36 cellular contexts compared by ENCODE assay signal in genomic region chr5:3481175-3481574, GRCh38.
"Had no signal": no experiment of that assay in that cellular context is flagged by ENCODE, and none has a peak within 500 bp of the region (broad histone marks: within the 10 kb centered on the region; RNA-seq: fewer than 3 reads in every experiment).

No MANE protein-coding gene starts in this region.

- H3K4me1 Mint-ChIP-seq: activated CD4-positive, alpha-beta T cell treated with anti-CD3 and anti-CD28 coated beads for 36 hours; activated CD4-positive, alpha-beta T cell treated with anti-CD3 and anti-CD28 coated beads, Interleukin-2, amount 10 ng/mL, durations not matched to agents 24 days and 14 days; activated CD8-positive, alpha-beta memory T cell treated with anti-CD3 and anti-CD28 coated beads, Interleukin-2, amount 10 ng/mL, durations not matched to agents 7 days and 5 days; activated naive CD4-positive, alpha-beta T cell treated with anti-CD3 and anti-CD28 coated beads, Interleukin-2, amount 50 U/mL, for 24 hours; activated naive CD8-positive, alpha-beta T cell treated with anti-CD3 and anti-CD28 coated beads for 36 hours; activated naive CD8-positive, alpha-beta T cell treated with anti-CD3 and anti-CD28 coated beads, Interleukin-2, amount 50 U/mL, for 24 hours; T-helper 17 cell had no signal

- H3K27me3 Mint-ChIP-seq: activated CD4-positive, alpha-beta memory T cell treated with anti-CD3 and anti-CD28 coated beads for 36 hours; activated CD4-positive, alpha-beta T cell treated with anti-CD3 and anti-CD28 coated beads for 36 hours; activated CD4-positive, alpha-beta T cell treated with anti-CD3 and anti-CD28 coated beads, Interleukin-2, amount 10 ng/mL, durations not matched to agents 24 days and 14 days; activated CD8-positive, alpha-beta memory T cell treated with anti-CD3 and anti-CD28 coated beads, Interleukin-2, amount 10 ng/mL, durations not matched to agents 7 days and 5 days; activated naive CD4-positive, alpha-beta T cell treated with anti-CD3 and anti-CD28 coated beads, Interleukin-2, amount 50 U/mL, for 24 hours; activated naive CD8-positive, alpha-beta T cell treated with anti-CD3 and anti-CD28 coated beads for 36 hours; activated naive CD8-positive, alpha-beta T cell treated with anti-CD3 and anti-CD28 coated beads, Interleukin-2, amount 50 U/mL, for 24 hours; dendritic cell treated with granulocyte-macrophage colony-stimulating factor and Interleukin-4, amounts not matched to agents 40 ng/mL and 50 ng/mL, for 4 days; T-helper 17 cell had no signal

- H3K9me3 ChIP-seq: adrenal gland, body of pancreas, colonic mucosa, esophagus muscularis mucosa, gastrocnemius medialis had no signal

- ATAC-seq: activated CD4-positive, alpha-beta T cell treated with anti-CD3 and anti-CD28 coated beads for 36 hours; activated CD8-positive, alpha-beta memory T cell treated with anti-CD3 and anti-CD28 coated beads, Interleukin-2, amount 10 ng/mL, durations not matched to agents 7 days and 5 days; activated CD8-positive, alpha-beta T cell treated with anti-CD3 and anti-CD28 coated beads, Interleukin-2, amount 10 ng/mL, durations not matched to agents 7 days and 5 days; activated naive CD8-positive, alpha-beta T cell treated with anti-CD3 and anti-CD28 coated beads, Interleukin-2, amount 50 U/mL, for 24 hours; body of pancreas; foreskin keratinocyte; gastrocnemius medialis; T-helper 17 cell had no signal

- H3K4me3 ChIP-seq: adrenal gland, body of pancreas, colonic mucosa, dorsolateral prefrontal cortex, esophagus muscularis mucosa, gastrocnemius medialis had no signal

- H3K4me3 Mint-ChIP-seq: activated CD4-positive, alpha-beta memory T cell treated with anti-CD3 and anti-CD28 coated beads for 36 hours; activated CD4-positive, alpha-beta T cell treated with anti-CD3 and anti-CD28 coated beads for 36 hours; activated CD4-positive, alpha-beta T cell treated with anti-CD3 and anti-CD28 coated beads, Interleukin-2, amount 10 ng/mL, durations not matched to agents 24 days and 14 days; activated CD8-positive, alpha-beta memory T cell treated with anti-CD3 and anti-CD28 coated beads, Interleukin-2, amount 10 ng/mL, durations not matched to agents 7 days and 5 days; activated CD8-positive, alpha-beta T cell treated with anti-CD3 and anti-CD28 coated beads, Interleukin-2, amount 10 ng/mL, durations not matched to agents 7 days and 5 days; activated naive CD4-positive, alpha-beta T cell treated with anti-CD3 and anti-CD28 coated beads for 36 hours; activated naive CD4-positive, alpha-beta T cell treated with anti-CD3 and anti-CD28 coated beads, Interleukin-2, amount 50 U/mL, for 24 hours; activated naive CD8-positive, alpha-beta T cell treated with anti-CD3 and anti-CD28 coated beads for 36 hours; activated naive CD8-positive, alpha-beta T cell treated with anti-CD3 and anti-CD28 coated beads, Interleukin-2, amount 50 U/mL, for 24 hours; activated T-helper 1 cell treated with anti-CD3 and anti-CD28 coated beads, Interleukin-12 subunit alpha, Interleukin-12 subunit beta, Interleukin-2, Interleukin-4 antibody, amounts not matched to agents 30 ng/mL and 10 ng/mL and 1 ng/mL, durations not matched to agents 14 hours and 24 hours and 36 hours; dendritic cell treated with granulocyte-macrophage colony-stimulating factor and Interleukin-4, amounts not matched to agents 40 ng/mL and 50 ng/mL, for 4 days; T-helper 17 cell; T-helper 2 cell treated with Interferon-gamma antibody and Interleukin-4, amounts not matched to agents 5 μg/mL and 100 μg/mL, for 36 hours had no signal

- H3K4me1 ChIP-seq: adrenal gland, body of pancreas, colonic mucosa, esophagus muscularis mucosa, foreskin keratinocyte, gastrocnemius medialis had no signal

- H3K27me3 ChIP-seq: adrenal gland, body of pancreas, colonic mucosa, esophagus muscularis mucosa, foreskin keratinocyte, gastrocnemius medialis had no signal

- H3K27ac Mint-ChIP-seq: activated CD4-positive, alpha-beta memory T cell treated with anti-CD3 and anti-CD28 coated beads for 36 hours; activated CD4-positive, alpha-beta T cell treated with anti-CD3 and anti-CD28 coated beads for 36 hours; activated CD4-positive, alpha-beta T cell treated with anti-CD3 and anti-CD28 coated beads, Interleukin-2, amount 10 ng/mL, durations not matched to agents 24 days and 14 days; activated CD8-positive, alpha-beta memory T cell treated with anti-CD3 and anti-CD28 coated beads, Interleukin-2, amount 10 ng/mL, durations not matched to agents 7 days and 5 days; activated CD8-positive, alpha-beta T cell treated with anti-CD3 and anti-CD28 coated beads, Interleukin-2, amount 10 ng/mL, durations not matched to agents 7 days and 5 days; activated naive CD4-positive, alpha-beta T cell treated with anti-CD3 and anti-CD28 coated beads for 36 hours; activated naive CD4-positive, alpha-beta T cell treated with anti-CD3 and anti-CD28 coated beads, Interleukin-2, amount 50 U/mL, for 24 hours; activated naive CD8-positive, alpha-beta T cell treated with anti-CD3 and anti-CD28 coated beads for 36 hours; activated naive CD8-positive, alpha-beta T cell treated with anti-CD3 and anti-CD28 coated beads, Interleukin-2, amount 50 U/mL, for 24 hours; activated T-helper 1 cell treated with anti-CD3 and anti-CD28 coated beads, Interleukin-12 subunit alpha, Interleukin-12 subunit beta, Interleukin-2, Interleukin-4 antibody, amounts not matched to agents 30 ng/mL and 10 ng/mL and 1 ng/mL, durations not matched to agents 14 hours and 24 hours and 36 hours; activated T-helper 2 cell treated with anti-CD3 and anti-CD28 coated beads, Interferon-gamma antibody, Interleukin-2, Interleukin-4, amounts not matched to agents 10 μg/mL and 5 μg/mL and 100 μg/mL, durations not matched to agents 14 hours and 24 hours and 36 hours; dendritic cell treated with granulocyte-macrophage colony-stimulating factor and Interleukin-4, amounts not matched to agents 40 ng/mL and 50 ng/mL, for 4 days; T-helper 17 cell; T-helper 2 cell treated with Interferon-gamma antibody and Interleukin-4, amounts not matched to agents 5 μg/mL and 100 μg/mL, for 36 hours had no signal

- H3K27ac ChIP-seq: adrenal gland, body of pancreas, colonic mucosa, dorsolateral prefrontal cortex, esophagus muscularis mucosa, foreskin keratinocyte, gastrocnemius medialis, WERI-Rb-1 had no signal

- H3K36me3 Mint-ChIP-seq: activated CD4-positive, alpha-beta memory T cell treated with anti-CD3 and anti-CD28 coated beads for 36 hours; activated CD8-positive, alpha-beta memory T cell treated with anti-CD3 and anti-CD28 coated beads, Interleukin-2, amount 10 ng/mL, durations not matched to agents 7 days and 5 days; activated naive CD4-positive, alpha-beta T cell treated with anti-CD3 and anti-CD28 coated beads, Interleukin-2, amount 50 U/mL, for 24 hours; activated naive CD8-positive, alpha-beta T cell treated with anti-CD3 and anti-CD28 coated beads for 36 hours had no signal

- DNase-seq: activated CD4-positive, alpha-beta memory T cell treated with anti-CD3 and anti-CD28 coated beads for 36 hours; activated CD4-positive, alpha-beta T cell treated with anti-CD3 and anti-CD28 coated beads for 36 hours; activated CD4-positive, alpha-beta T cell treated with anti-CD3 and anti-CD28 coated beads, Interleukin-2, amount 10 ng/mL, durations not matched to agents 24 days and 14 days; activated CD4-positive, CD25-positive, alpha-beta regulatory T cell; activated CD4-positive, CD25-positive, alpha-beta regulatory T cell treated with anti-CD3 and anti-CD28 coated beads, Interleukin-2, amount 50 U/mL, for 72 hours; activated CD8-positive, alpha-beta memory T cell treated with anti-CD3 and anti-CD28 coated beads, Interleukin-2, amount 10 ng/mL, durations not matched to agents 7 days and 5 days; activated CD8-positive, alpha-beta memory T cell treated with anti-CD3 and anti-CD28 coated beads, Interleukin-2, amount 50 U/mL, for 4 hours; activated CD8-positive, alpha-beta T cell treated with anti-CD3 and anti-CD28 coated beads, Interleukin-2, amount 10 ng/mL, durations not matched to agents 7 days and 5 days; activated effector memory CD4-positive, alpha-beta T cell treated with anti-CD3 and anti-CD28 coated beads, Interleukin-2, amount 50 U/mL, for 16 hours; activated naive CD4-positive, alpha-beta T cell treated with anti-CD3 and anti-CD28 coated beads for 36 hours; activated naive CD8-positive, alpha-beta T cell treated with anti-CD3 and anti-CD28 coated beads for 36 hours; activated naive CD8-positive, alpha-beta T cell treated with anti-CD3 and anti-CD28 coated beads, Interleukin-2, amount 50 U/mL, for 24 hours; activated T-cell treated with anti-CD3 and anti-CD28 coated beads, Interleukin-2, amount 50 U/mL, for 1 hour; activated T-cell treated with anti-CD3 and anti-CD28 coated beads, Interleukin-2, amount 50 U/mL, for 48 hours; adrenal gland; amygdala; aorta; body of pancreas; caudate nucleus; cerebellar nuclear complex; colonic mucosa; dorsolateral prefrontal cortex; effector memory CD4-positive, alpha-beta T cell; erythroblast; foreskin keratinocyte; gastrocnemius medialis; T-helper 1 cell; T-helper 17 cell; T1000; WERI-Rb-1 had no signal

- H3K36me3 ChIP-seq: adrenal gland, colonic mucosa, esophagus muscularis mucosa, gastrocnemius medialis, WERI-Rb-1 had no signal
